In genomic region chr7:127252736-127253288, GRCh38 we compare ENCODE assay signal across 1 cellular context.
TF ChIP-seq lines count a peak whose summit lies in the region.

Gene GRM8 (minus strand): TSS chr7:127252941.

TF ChIP-seq in SK-N-SH, 30 proteins besides CTCF, POLR2A, EP300 and RAD21 (continued from another document):
- TF ChIP-seq MAX (IDR thresholded peaks at IDR 0.05; ENCODE audit: low read depth), result no peak
- TF ChIP-seq USF2 (IDR thresholded peaks at IDR 0.05; ENCODE audit: borderline replicate concordance, low read depth, low read length), result no peak
- no peak for TF ChIP-seq MEF2A (IDR thresholded peaks at IDR 0.05; ENCODE audit: borderline replicate concordance, low read depth)
- TF ChIP-seq ELF1 (IDR thresholded peaks at IDR 0.05), result no peak
